ENCODE assay signal across 11 cellular contexts in genomic region chr13:50676602-50677001, GRCh38.
DNase-seq lines count a peak whose midpoint lies in the region; ATAC-seq, FAIRE-seq and TF ChIP-seq lines count a peak whose summit lies in the region.
"Had no signal": no experiment of that assay in that cellular context is flagged by ENCODE, and none has a peak within 500 bp of the region (broad histone marks: within the 10 kb centered on the region; RNA-seq: fewer than 3 reads in every experiment).

No MANE protein-coding gene starts in this region.

- TF ChIP-seq RAD21 in SK-N-SH (IDR thresholded peaks at IDR 0.05; ENCODE audit: low read length): no peak

- no peaks in the 10 kb centered on the region for H3K9me3 ChIP-seq in SK-N-SH
- no peaks in the 10 kb centered on the region for H3K9me3 ChIP-seq in small intestine (ENCODE audit: control insufficient read depth, low read depth)
- H3K9me3 ChIP-seq in vagina: no peaks in the 10 kb centered on the region

- H3K4me3 ChIP-seq in SK-N-SH (ENCODE audit: low read depth in 2 of 2, low read length in 1 of 2) (no peak overlapping the region), fibroblast of pulmonary artery (replicated peaks; ENCODE audit: low read depth, low read length) (no peak overlapping the region), small intestine (ENCODE audit: low read depth in 1 of 2, low read length in 2 of 2) (no peak overlapping the region), vagina (no peak overlapping the region)

- no peak for TF ChIP-seq EP300 in SK-N-SH (IDR thresholded peaks at IDR 0.05; ENCODE audit: borderline replicate concordance in 1 of 2, low read depth in 1 of 2, low read length in 1 of 2)

- H3K27me3 ChIP-seq in SK-N-SH (ENCODE audit: insufficient read depth) (no peaks in the 10 kb centered on the region), small intestine (ENCODE audit: control insufficient read depth in 2 of 2, insufficient read depth in 2 of 2, low read length in 2 of 2) (no peaks in the 10 kb centered on the region), vagina (no peaks in the 10 kb centered on the region)

- no peaks in the 10 kb centered on the region for H3K36me3 ChIP-seq in SK-N-SH (replicated peaks in 1 of 2; ENCODE audit: control insufficient read depth in 1 of 2, insufficient read depth in 2 of 2, low read length in 1 of 2)
- H3K36me3 ChIP-seq in small intestine (ENCODE audit: control insufficient read depth in 2 of 2, insufficient read depth in 2 of 2, low read length in 2 of 2): no peaks in the 10 kb centered on the region
- no peaks in the 10 kb centered on the region for H3K36me3 ChIP-seq in vagina

- H3F3A ChIP-seq in SK-N-SH (replicated peaks; ENCODE audit: insufficient read depth): peaks cover 22% of the 10 kb centered on the region

- H3K27ac ChIP-seq in SK-N-SH (ENCODE audit: low read depth in 2 of 2, low read length in 1 of 2) (peak overlapping the region in 1 of 2 experiments; percentile 48; a peak in 2 of 4 replicates), small intestine (ENCODE audit: low read depth in 1 of 2, low read length in 1 of 2) (no peak overlapping the region), vagina (no peak overlapping the region)

- no peak for TF ChIP-seq POLR2A in vagina (IDR thresholded peaks at IDR 0.05)

- 25% methylated on average over 1 of the region's 1 CpG for WGBS in SK-N-SH (ENCODE audit: low lambda C conversion rate)
- 35 to 40% (median 40%) methylated on average over 1 of the region's 1 CpG for WGBS in small intestine, 3 donors

- H4K20me1 ChIP-seq in SK-N-SH (ENCODE audit: insufficient read depth): no peaks in the 10 kb centered on the region

- H2AFZ ChIP-seq in SK-N-SH (ENCODE audit: low read depth): no peak overlapping the region

- peak overlapping the region; percentile 2; the same call in 1 of the 2 replicates for H3K4me2 ChIP-seq in SK-N-SH

- H3K9me2 ChIP-seq in SK-N-SH: no peaks in the 10 kb centered on the region

- no peak for TF ChIP-seq CTCF in SK-N-SH (IDR thresholded peaks at IDR 0.05)
- no peak for TF ChIP-seq CTCF in fibroblast of pulmonary artery (IDR thresholded peaks at IDR 0.05; ENCODE audit: low read length, missing control alignments)
- TF ChIP-seq CTCF in vagina (IDR thresholded peaks at IDR 0.05): no peak
- no peak for TF ChIP-seq CTCF in D721Med (IDR thresholded peaks at IDR 0.05; ENCODE audit: insufficient read depth, missing control alignments)

- no peak for ATAC-seq in HG02938 (IDR thresholded peaks at IDR 0.05; ENCODE audit: unreplicated experiment)

- H3K4me1 ChIP-seq in SK-N-SH (ENCODE audit: control insufficient read depth in 1 of 2, insufficient read depth in 2 of 2, low read depth in 1 of 2, low read length in 1 of 2) (peaks cover 5 to 19% of the 10 kb centered on the region in 2 experiments), small intestine (ENCODE audit: control insufficient read depth in 2 of 2, insufficient read depth in 1 of 2, low read depth in 1 of 2, low read length in 1 of 2) (no peaks in the 10 kb centered on the region), vagina (peaks cover 6% of the 10 kb centered on the region)

- no peak overlapping the region for H3K9ac ChIP-seq in SK-N-SH

- peak; percentile 28 for DNase-seq in HCEC 1CT
- DNase-seq in SK-N-SH: no peak
- DNase-seq in fibroblast of pulmonary artery (ENCODE audit: low read depth): peak; percentile 52
- peak; percentile 12 for DNase-seq in small intestine
- no peak for DNase-seq in vagina (ENCODE audit: extremely low spot score in 2 of 2)
- DNase-seq in D721Med (ENCODE audit: insufficient read length, low spot score): no peak
- DNase-seq: aorta, islet precursor cell had no signal

- H3K79me2 ChIP-seq in SK-N-SH (ENCODE audit: insufficient read depth): no peaks in the 10 kb centered on the region

- CTCF ChIA-PET in SK-N-SH (lab: Yijun Ruan, JAX): interaction anchor here (1.1 kb wide), 1 partner anchor 9 kb away, joined by 3 read pairs; no protein-coding TSS in a partner anchor

- intact Hi-C loops in vagina (cut with DNase I): no loop called here

- POLR2A ChIA-PET in SK-N-SH (lab: Yijun Ruan, JAX): no interaction called here

- no peak for FAIRE-seq in small intestine (lab: Jason Lieb, UNC)
- FAIRE-seq in D721Med (lab: Jason Lieb, UNC): no peak
- FAIRE-seq: GM18507, TTC549 had no signal

TF ChIP-seq in SK-N-SH, 30 proteins besides CTCF, POLR2A, EP300 and RAD21:
- no peak for TF ChIP-seq IRF3 (IDR thresholded peaks at IDR 0.05; ENCODE audit: low read depth, low read length)
- no peak for TF ChIP-seq SMC3 (IDR thresholded peaks at IDR 0.05; ENCODE audit: low read depth, low read length)
- no peak for TF ChIP-seq FOXM1 (IDR thresholded peaks at IDR 0.05; ENCODE audit: low read depth)
- no peak for TF ChIP-seq RFX5 (IDR thresholded peaks at IDR 0.05; ENCODE audit: low read length)
- TF ChIP-seq TAF1 (IDR thresholded peaks at IDR 0.05; ENCODE audit: borderline replicate concordance, low read depth, low read length): no peak
- TF ChIP-seq, protein P1, sequence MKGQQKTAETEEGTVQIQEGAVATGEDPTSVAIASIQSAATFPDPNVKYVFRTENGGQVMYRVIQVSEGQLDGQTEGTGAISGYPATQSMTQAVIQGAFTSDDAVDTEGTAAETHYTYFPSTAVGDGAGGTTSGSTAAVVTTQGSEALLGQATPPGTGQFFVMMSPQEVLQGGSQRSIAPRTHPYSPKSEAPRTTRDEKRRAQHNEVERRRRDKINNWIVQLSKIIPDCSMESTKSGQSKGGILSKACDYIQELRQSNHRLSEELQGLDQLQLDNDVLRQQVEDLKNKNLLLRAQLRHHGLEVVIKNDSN (IDR thresholded peaks at IDR 0.05; ENCODE audit: borderline replicate concordance, low read depth): no peak
- TF ChIP-seq MXI1 (IDR thresholded peaks at IDR 0.05; ENCODE audit: low read depth, low read length): no peak
- TF ChIP-seq POLR2AphosphoS5 (IDR thresholded peaks at IDR 0.05; ENCODE audit: low read depth, low read length): no peak
- TF ChIP-seq RCOR1 (IDR thresholded peaks at IDR 0.05; ENCODE audit: low read length): no peak
- TF ChIP-seq, protein P2, sequence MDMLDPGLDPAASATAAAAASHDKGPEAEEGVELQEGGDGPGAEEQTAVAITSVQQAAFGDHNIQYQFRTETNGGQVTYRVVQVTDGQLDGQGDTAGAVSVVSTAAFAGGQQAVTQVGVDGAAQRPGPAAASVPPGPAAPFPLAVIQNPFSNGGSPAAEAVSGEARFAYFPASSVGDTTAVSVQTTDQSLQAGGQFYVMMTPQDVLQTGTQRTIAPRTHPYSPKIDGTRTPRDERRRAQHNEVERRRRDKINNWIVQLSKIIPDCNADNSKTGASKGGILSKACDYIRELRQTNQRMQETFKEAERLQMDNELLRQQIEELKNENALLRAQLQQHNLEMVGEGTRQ (IDR thresholded peaks at IDR 0.05; ENCODE audit: borderline replicate concordance, low read depth, low read length): no peak
- no peak for TF ChIP-seq NRF1 (IDR thresholded peaks at IDR 0.05; ENCODE audit: low read depth, low read length)
- peak; percentile 53 for TF ChIP-seq FOSL2 (IDR thresholded peaks at IDR 0.05; ENCODE audit: borderline replicate concordance, low read depth)
- peak; percentile 73 for TF ChIP-seq NFIC (IDR thresholded peaks at IDR 0.05; ENCODE audit: borderline replicate concordance)
- no peak for TF ChIP-seq SIN3A (IDR thresholded peaks at IDR 0.05; ENCODE audit: borderline replicate concordance, low read depth, low read length)
- no peak for TF ChIP-seq GATA2 (CRISPR knock-in tag; IDR thresholded peaks at IDR 0.05)
- TF ChIP-seq CHD2 (IDR thresholded peaks at IDR 0.05; ENCODE audit: low read length, partially characterized antibody): no peak
- no peak for TF ChIP-seq MEF2A (IDR thresholded peaks at IDR 0.05; ENCODE audit: borderline replicate concordance, low read depth)
- TF ChIP-seq TCF12 (IDR thresholded peaks at IDR 0.05): peak; percentile 43
- TF ChIP-seq, protein P3, sequence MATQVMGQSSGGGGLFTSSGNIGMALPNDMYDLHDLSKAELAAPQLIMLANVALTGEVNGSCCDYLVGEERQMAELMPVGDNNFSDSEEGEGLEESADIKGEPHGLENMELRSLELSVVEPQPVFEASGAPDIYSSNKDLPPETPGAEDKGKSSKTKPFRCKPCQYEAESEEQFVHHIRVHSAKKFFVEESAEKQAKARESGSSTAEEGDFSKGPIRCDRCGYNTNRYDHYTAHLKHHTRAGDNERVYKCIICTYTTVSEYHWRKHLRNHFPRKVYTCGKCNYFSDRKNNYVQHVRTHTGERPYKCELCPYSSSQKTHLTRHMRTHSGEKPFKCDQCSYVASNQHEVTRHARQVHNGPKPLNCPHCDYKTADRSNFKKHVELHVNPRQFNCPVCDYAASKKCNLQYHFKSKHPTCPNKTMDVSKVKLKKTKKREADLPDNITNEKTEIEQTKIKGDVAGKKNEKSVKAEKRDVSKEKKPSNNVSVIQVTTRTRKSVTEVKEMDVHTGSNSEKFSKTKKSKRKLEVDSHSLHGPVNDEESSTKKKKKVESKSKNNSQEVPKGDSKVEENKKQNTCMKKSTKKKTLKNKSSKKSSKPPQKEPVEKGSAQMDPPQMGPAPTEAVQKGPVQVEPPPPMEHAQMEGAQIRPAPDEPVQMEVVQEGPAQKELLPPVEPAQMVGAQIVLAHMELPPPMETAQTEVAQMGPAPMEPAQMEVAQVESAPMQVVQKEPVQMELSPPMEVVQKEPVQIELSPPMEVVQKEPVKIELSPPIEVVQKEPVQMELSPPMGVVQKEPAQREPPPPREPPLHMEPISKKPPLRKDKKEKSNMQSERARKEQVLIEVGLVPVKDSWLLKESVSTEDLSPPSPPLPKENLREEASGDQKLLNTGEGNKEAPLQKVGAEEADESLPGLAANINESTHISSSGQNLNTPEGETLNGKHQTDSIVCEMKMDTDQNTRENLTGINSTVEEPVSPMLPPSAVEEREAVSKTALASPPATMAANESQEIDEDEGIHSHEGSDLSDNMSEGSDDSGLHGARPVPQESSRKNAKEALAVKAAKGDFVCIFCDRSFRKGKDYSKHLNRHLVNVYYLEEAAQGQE (IDR thresholded peaks at IDR 0.05; ENCODE audit: low read depth, low read length): no peak
- no peak for TF ChIP-seq GABPA (IDR thresholded peaks at IDR 0.05; ENCODE audit: low read depth)
- no peak for TF ChIP-seq ELF1 (IDR thresholded peaks at IDR 0.05)
- peak; percentile 29; the same call in 1 of the 2 replicates for TF ChIP-seq JUND (IDR thresholded peaks at IDR 0.05)
- no peak for TF ChIP-seq EZH2phosphoT487 (IDR thresholded peaks at IDR 0.05; ENCODE audit: borderline replicate concordance, low read depth)

Comparison
In these comparisons a context has a peak if more than half of its experiments do, and no peak if none do; other contexts are left out.
1. DNase-seq: peak in HCEC 1CT (single experiment), fibroblast of pulmonary artery (single experiment) and small intestine (single experiment); none in SK-N-SH (single experiment), vagina (0 of 2) and D721Med (single experiment).